Comparison of ENCODE assay signal across 8 cellular contexts in genomic region chr16:3020604-3021448, GRCh38. TPM values are rescaled to one million over a fixed set of nuclear protein-coding genes. Genes with fewer than 3 reads are reported as not detected.
DNase-seq lines count a peak whose midpoint lies in the region; ATAC-seq and TF ChIP-seq lines count a peak whose summit lies in the region.

No MANE protein-coding gene starts in this region.

- H4K8ac ChIP-seq in IMR-90 (ENCODE audit: low read depth in 2 of 2, low read length in 2 of 2) = peak overlapping the region; percentile 74 to 99

- peak overlapping the region; percentile 76 for H4K5ac ChIP-seq in IMR-90 (ENCODE audit: low read depth, low read length)

- peak overlapping the region; percentile 99 for H2BK5ac ChIP-seq in IMR-90 (ENCODE audit: low read depth, low read length, poor library complexity, severe bottlenecking)

- TF ChIP-seq POLR2A in IMR-90 (IDR thresholded peaks at IDR 0.05; ENCODE audit: low read depth, low read length) = peak; percentile 34

- no peaks in the 10 kb centered on the region for H3K9me3 ChIP-seq in IMR-90 (ENCODE audit: control insufficient read depth, insufficient read depth, low read length)

- H2AK5ac ChIP-seq in IMR-90 (ENCODE audit: low read depth, low read length) = peak overlapping the region; percentile 93

- TF ChIP-seq CTCF in BJ (IDR thresholded peaks at IDR 0.05; ENCODE audit: insufficient read depth, low read depth, low read length) = no peak; the same call in 1 of the 2 replicates
- TF ChIP-seq CTCF in IMR-90 (conservative IDR thresholded peaks at IDR 0.05; ENCODE audit: low read depth, low read length) = no peak
- no peak for TF ChIP-seq CTCF in coronary artery (IDR thresholded peaks at IDR 0.05)

- peak; percentile 30 for ATAC-seq in IMR-90 (ENCODE audit: low read depth)
- ATAC-seq in left lobe of liver = peak; percentile 13
- ATAC-seq in HG02870 (IDR thresholded peaks at IDR 0.05; ENCODE audit: unreplicated experiment) = no peak
- ATAC-seq in HG03520 (IDR thresholded peaks at IDR 0.05; ENCODE audit: unreplicated experiment) = no peak

- H4K91ac ChIP-seq in IMR-90 (ENCODE audit: insufficient read depth, low read depth, low read length) = peak overlapping the region; percentile 98

- H3K4ac ChIP-seq in IMR-90 (ENCODE audit: low read depth, low read length) = peak overlapping the region; percentile 99

- H2BK120ac ChIP-seq in IMR-90 (ENCODE audit: low read depth, low read length) = peak overlapping the region; percentile 91

- peak overlapping the region; percentile 4; the same call in 1 of the 2 replicates for H2BK20ac ChIP-seq in IMR-90 (ENCODE audit: low read depth, low read length)

- 0% methylated on average over 8 of the region's 57 CpGs; no CpG with 5 or more reads in 1 of the 2 experiments for WGBS in IMR-90 (ENCODE audit: extremely low coverage in 2 of 2, insufficient read length in 1 of 2), 2 experiments

- dilution Hi-C loops in IMR-90 (cut with HindIII; ENCODE audit: low sequenced_read_pairs, unreplicated experiment) = no loop called here

- H3K79me1 ChIP-seq in IMR-90 (ENCODE audit: low read depth in 1 of 2, low read length in 2 of 2) = peaks cover 0 to 27% of the 10 kb centered on the region in 2 experiments; a peak in 2 of 4 replicates

- DNase-seq in BJ (ENCODE audit: low read depth) (peak; percentile 27), IMR-90 (peak; percentile 89), coronary artery (ENCODE audit: low spot score) (peak; percentile 94), left lobe of liver (ENCODE audit: low spot score) (no peak)
- peak; percentile 72 to 80 for DNase-seq in activated CD4-positive, alpha-beta T cell treated with anti-CD3 and anti-CD28 coated beads for 4 hours
- peak; percentile 49 to 74 for DNase-seq in stimulated activated CD4-positive, alpha-beta T cell treated with anti-CD3 and anti-CD28 coated beads, Interleukin-4, amount 100 ng/mL, for 4 hours

- peak overlapping the region; percentile 97 for H3K4me3 ChIP-seq in BJ (ENCODE audit: low read depth, low read length)
- peak overlapping the region; percentile 77 for H3K4me3 ChIP-seq in IMR-90 (ENCODE audit: insufficient read depth, low read depth, low read length)
- H3K4me3 ChIP-seq in coronary artery = peak overlapping the region; percentile 97

- peak overlapping the region; percentile 99 for H3K14ac ChIP-seq in IMR-90 (replicated peaks; ENCODE audit: low read depth, low read length)

- BruUV-seq in IMR-90 (replicated peaks; lab: Mats Ljungman, UMichigan) = no TSS peak

- H3K9me1 ChIP-seq in IMR-90 (ENCODE audit: insufficient read depth, low read length) = no peaks in the 10 kb centered on the region

- H2AK9ac ChIP-seq in IMR-90 (replicated peaks; ENCODE audit: low read depth, low read length, poor library complexity) = peak overlapping the region; percentile 99

- H3K9ac ChIP-seq in IMR-90 (ENCODE audit: low read depth, low read length) = peak overlapping the region; percentile 94

- peak overlapping the region; percentile 79 for H3K4me2 ChIP-seq in IMR-90 (ENCODE audit: low read depth, low read length)

- H3K4me1 ChIP-seq in IMR-90 (ENCODE audit: control insufficient read depth, insufficient read depth, low read length) = peaks cover 11% of the 10 kb centered on the region

- peak overlapping the region; percentile 32; the same call in 1 of the 3 replicates for H2BK15ac ChIP-seq in IMR-90 (ENCODE audit: low read depth, low read length)

- in situ Hi-C loops in IMR-90 (cut with MboI; ENCODE audit: low sequenced_read_pairs) = no loop called here

- no peak for TF ChIP-seq RAD21 in IMR-90 (IDR thresholded peaks at IDR 0.05; ENCODE audit: low read length)

- intact Hi-C loops in IMR-90 (cut with micrococcal nuclease) = no loop called here

- H4K20me1 ChIP-seq in IMR-90 (ENCODE audit: insufficient read depth, low read length) = peaks cover 31% of the 10 kb centered on the region

- CTCF ChIA-PET in BJ (lab: Yijun Ruan, JAX) = interaction anchor here (1.2 to 6.3 kb wide), 7 partner anchors 10 to 153 kb away, joined by 3 to 78 read pairs (median 5); no protein-coding TSS in a partner anchor
- CTCF ChIA-PET in IMR-90 (lab: Yijun Ruan, JAX) = interaction anchor here (0.5 to 2.7 kb wide), 2 partner anchors 10 to 1152 kb away, joined by 8 to 12 read pairs; no protein-coding TSS in a partner anchor

- peak overlapping the region; percentile 100 for H3K56ac ChIP-seq in IMR-90 (ENCODE audit: extremely low read depth, insufficient read depth, low read length)

- H3K18ac ChIP-seq in IMR-90 (ENCODE audit: low read depth, low read length) = peak overlapping the region; percentile 83

- peak overlapping the region; percentile 67 for H2AFZ ChIP-seq in IMR-90 (replicated peaks; ENCODE audit: low read length, poor library complexity)

- H3K27ac ChIP-seq in IMR-90 (ENCODE audit: insufficient read depth, low read length) = peak overlapping the region; percentile 97
- peak overlapping the region; percentile 96 to 100 for H3K27ac ChIP-seq in coronary artery

- H3K36me3 ChIP-seq in BJ (ENCODE audit: control insufficient read depth, insufficient read depth, low read length) (peaks cover 14% of the 10 kb centered on the region), IMR-90 (ENCODE audit: control insufficient read depth, insufficient read depth, low read length) (peaks cover 11% of the 10 kb centered on the region)

- H3K27me3 ChIP-seq in BJ (ENCODE audit: control insufficient read depth, insufficient read depth, low read length) (no peaks in the 10 kb centered on the region), IMR-90 (ENCODE audit: control insufficient read depth, insufficient read depth, low read length) (no peaks in the 10 kb centered on the region; the same call in 1 of the 2 replicates)

- POLR2A ChIA-PET in BJ (lab: Charles Lee) (interaction anchor here (0.6 to 1.1 kb wide), 4 partner anchors 11 to 114 kb away, joined by 3 to 4 read pairs (median 3); partner anchors contain the start of gene ZNF213), IMR-90 (lab: Charles Lee; ENCODE audit: unreplicated experiment) (interaction anchor here (0.6 to 2.0 kb wide), 2 partner anchors 11 to 496 kb away, joined by 3 to 7 read pairs; no protein-coding TSS in a partner anchor)

- H3K23ac ChIP-seq in IMR-90 (ENCODE audit: low read depth, low read length) = peak overlapping the region; percentile 100

TF ChIP-seq in IMR-90, 13 proteins besides CTCF, POLR2A, EP300 and RAD21:
- TF ChIP-seq SMC3 (IDR thresholded peaks at IDR 0.05; ENCODE audit: low read depth, low read length) = no peak
- peak; percentile 43 for TF ChIP-seq BHLHE40 (IDR thresholded peaks at IDR 0.05; ENCODE audit: low read depth, low read length)
- TF ChIP-seq RCOR1 (IDR thresholded peaks at IDR 0.05; ENCODE audit: insufficient replicate concordance, low read length) = no peak
- peak; percentile 81 for TF ChIP-seq MAZ (IDR thresholded peaks at IDR 0.05; ENCODE audit: borderline replicate concordance, low read depth, low read length)
- peak; percentile 89 for TF ChIP-seq FOS (IDR thresholded peaks at IDR 0.05; ENCODE audit: low read depth, low read length)
- TF ChIP-seq USF2 (IDR thresholded peaks at IDR 0.05; ENCODE audit: low read depth, low read length) = peak; percentile 64
- peak; percentile 14; the same call in 1 of the 2 replicates for TF ChIP-seq CHD1 (IDR thresholded peaks at IDR 0.05; ENCODE audit: low read depth, low read length)

RNA-seq across cellular contexts. Expression of gene TNFRSF12A, which starts 0.7 kb away (rescaled TPM):
- polyA plus RNA-seq in BJ (2011; rRNA removed) (218 and 282 TPM in 2 replicates), IMR-90 (2012; rRNA removed) (304 and 346 TPM in 2 replicates)
- 74.1 and 102 TPM in 2 replicates for polyA minus RNA-seq in BJ (2011; rRNA and poly(A)+ RNA removed)
- total RNA-seq in IMR-90 (2012; rRNA removed) (103 and 118 TPM in 2 replicates), left lobe of liver (4.3 TPM)
- 521 and 602 TPM in 2 replicates for polyA plus RNA-seq in IMR-90 (2012; cell fraction: cytosol; rRNA removed)
- polyA plus RNA-seq in IMR-90 (2012; cell fraction: nucleus; rRNA removed; ENCODE audit: low replicate concordance) = 187 and 632 TPM in 2 replicates

RNA-seq across cellular contexts. Expression of gene CLDN6, which starts 2.8 kb away (rescaled TPM):
- polyA plus RNA-seq in BJ (2011; rRNA removed) = 0.12 TPM in 1 of 2 replicates, not detected in the other
- not detected in 2 replicates for polyA minus RNA-seq in BJ (2011; rRNA and poly(A)+ RNA removed)
- total RNA-seq in IMR-90 (2012; rRNA removed) = not detected in 2 replicates
- 0.07 and 0.14 TPM in 2 replicates for polyA plus RNA-seq in IMR-90 (2012; rRNA removed)
- 0.16 TPM in 2 replicates for polyA plus RNA-seq in IMR-90 (2012; cell fraction: cytosol; rRNA removed)
- 0.31 and 0.32 TPM in 2 replicates for polyA plus RNA-seq in IMR-90 (2012; cell fraction: nucleus; rRNA removed; ENCODE audit: low replicate concordance)
- 0.96 TPM for total RNA-seq in left lobe of liver

RNA-seq across cellular contexts. Expression of gene HCFC1R1, which starts 2.9 kb away (rescaled TPM):
- polyA plus RNA-seq in BJ (2011; rRNA removed) (26.2 and 33.7 TPM in 2 replicates), IMR-90 (2012; rRNA removed) (57.9 and 121 TPM in 2 replicates)
- polyA minus RNA-seq in BJ (2011; rRNA and poly(A)+ RNA removed) = 18.4 and 22.0 TPM in 2 replicates
- total RNA-seq in IMR-90 (2012; rRNA removed) (7.2 and 9.7 TPM in 2 replicates), left lobe of liver (11.2 TPM)
- 41.2 and 72.4 TPM in 2 replicates for polyA plus RNA-seq in IMR-90 (2012; cell fraction: cytosol; rRNA removed)
- polyA plus RNA-seq in IMR-90 (2012; cell fraction: nucleus; rRNA removed; ENCODE audit: low replicate concordance) = 15.4 and 31.6 TPM in 2 replicates

RNA-seq across cellular contexts. Expression of gene THOC6, which starts 3.0 kb away (rescaled TPM):
- polyA plus RNA-seq in BJ (2011; rRNA removed) (11.0 and 20.5 TPM in 2 replicates), IMR-90 (2012; rRNA removed) (23.1 and 26.0 TPM in 2 replicates)
- polyA minus RNA-seq in BJ (2011; rRNA and poly(A)+ RNA removed) = 11.3 and 15.4 TPM in 2 replicates
- total RNA-seq in IMR-90 (2012; rRNA removed) (16.1 and 16.8 TPM in 2 replicates), left lobe of liver (9.6 TPM)
- 19.7 and 25.7 TPM in 2 replicates for polyA plus RNA-seq in IMR-90 (2012; cell fraction: cytosol; rRNA removed)
- polyA plus RNA-seq in IMR-90 (2012; cell fraction: nucleus; rRNA removed; ENCODE audit: low replicate concordance) = 128 and 164 TPM in 2 replicates

RNA-seq across cellular contexts. Expression of gene CLDN9, which starts 8.1 kb away (rescaled TPM):
- not detected in 2 replicates for polyA plus RNA-seq in BJ (2011; rRNA removed)
- not detected in 2 replicates for polyA minus RNA-seq in BJ (2011; rRNA and poly(A)+ RNA removed)
- total RNA-seq in IMR-90 (2012; rRNA removed) = not detected in 2 replicates
- 0.05 TPM in 1 of 2 replicates, not detected in the other for polyA plus RNA-seq in IMR-90 (2012; rRNA removed)
- 0.03 TPM in 1 of 2 replicates, not detected in the other for polyA plus RNA-seq in IMR-90 (2012; cell fraction: cytosol; rRNA removed)
- 0.15 and 0.82 TPM in 2 replicates for polyA plus RNA-seq in IMR-90 (2012; cell fraction: nucleus; rRNA removed; ENCODE audit: low replicate concordance)
- total RNA-seq in left lobe of liver = 1.5 TPM

Comparison
In these comparisons a context has a peak if more than half of its experiments do, and no peak if none do; other contexts are left out.
1. ATAC-seq: peak in IMR-90 (single experiment) and left lobe of liver (single experiment); none in HG02870 (single experiment) and HG03520 (single experiment).
2. RNA of gene TNFRSF12A, which starts 0.7 kb away (total RNA-seq): 103 to 118 TPM in IMR-90; 4.3 TPM in left lobe of liver (single experiment); every median in the first group is over 10 times any median in the second.
3. Peak in every context shown above with its lines, with median percentiles within 50 percentile points of each other: H3K4me3 ChIP-seq.